Comparison of ENCODE assay signal across 2 cellular contexts in genomic region chr10:102721954-102722353, GRCh38.
TF ChIP-seq lines count a peak whose summit lies in the region.

No MANE protein-coding gene starts in this region.

TF ChIP-seq in HepG2, 621 proteins besides CTCF, POLR2A, EP300 and RAD21:
- TF ChIP-seq HDAC2 (CRISPR knock-in tag; IDR thresholded peaks at IDR 0.05): no peak
- no peak for TF ChIP-seq HOXA7 (CRISPR knock-in tag; IDR thresholded peaks at IDR 0.05)
- TF ChIP-seq ZNF460 (CRISPR knock-in tag; IDR thresholded peaks at IDR 0.05; ENCODE audit: borderline replicate concordance): no peak
- no peak for TF ChIP-seq ISX (CRISPR knock-in tag; conservative IDR thresholded peaks at IDR 0.05)

TF ChIP-seq in WTC11, 78 proteins besides CTCF, POLR2A, EP300 and RAD21:
- TF ChIP-seq MXD4 (CRISPR knock-in tag; IDR thresholded peaks at IDR 0.05; ENCODE audit: borderline replicate concordance) (no peak), FOXJ3 (CRISPR knock-in tag; IDR thresholded peaks at IDR 0.05; ENCODE audit: borderline replicate concordance) (no peak), ZNF232 (CRISPR knock-in tag; IDR thresholded peaks at IDR 0.05) (no peak), JAZF1 (CRISPR knock-in tag; IDR thresholded peaks at IDR 0.05) (no peak), ZNF263 (CRISPR knock-in tag; IDR thresholded peaks at IDR 0.05; ENCODE audit: low read depth) (no peak), ZNF532 (CRISPR knock-in tag; IDR thresholded peaks at IDR 0.05; ENCODE audit: borderline replicate concordance) (no peak), AFF4 (CRISPR knock-in tag; IDR thresholded peaks at IDR 0.05; ENCODE audit: borderline replicate concordance) (no peak), HMGXB4 (CRISPR knock-in tag; IDR thresholded peaks at IDR 0.05) (no peak), CREB1 (CRISPR knock-in tag; IDR thresholded peaks at IDR 0.05) (no peak), ZMAT4 (CRISPR knock-in tag; IDR thresholded peaks at IDR 0.05) (no peak), ZNF425 (CRISPR knock-in tag; conservative IDR thresholded peaks at IDR 0.05) (no peak), ESRRA (CRISPR knock-in tag; IDR thresholded peaks at IDR 0.05; ENCODE audit: borderline replicate concordance) (no peak), ZNF138 (CRISPR knock-in tag; conservative IDR thresholded peaks at IDR 0.05) (no peak), E2F4 (CRISPR knock-in tag; IDR thresholded peaks at IDR 0.05; ENCODE audit: borderline replicate concordance, low read depth) (no peak), EMX1 (CRISPR knock-in tag; IDR thresholded peaks at IDR 0.05) (no peak), NFYB (CRISPR knock-in tag; conservative IDR thresholded peaks at IDR 0.05; ENCODE audit: low read depth) (no peak), MYBL2 (CRISPR knock-in tag; IDR thresholded peaks at IDR 0.05) (no peak)
TF ChIP-seq in WTC11: peak in this region for 0.
